ENCODE assay signal across 26 cellular contexts in the genomic region with DNA sequence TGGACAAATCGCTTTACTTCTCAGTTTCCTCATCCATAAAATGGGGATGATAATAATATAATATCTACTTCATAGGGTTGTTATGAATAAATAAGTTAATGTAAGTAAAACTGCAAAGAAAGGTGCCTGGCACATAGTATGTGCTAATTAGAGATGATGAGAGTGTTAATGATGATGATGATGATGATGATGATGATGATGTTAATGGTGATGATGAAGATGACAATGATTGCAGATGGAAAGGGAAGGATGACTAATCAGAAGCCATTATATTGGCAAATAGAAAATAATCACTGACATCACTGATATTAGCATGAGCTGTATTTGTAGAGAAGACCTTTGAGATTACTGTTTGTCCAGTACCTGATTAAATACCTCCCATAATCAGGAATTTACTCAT. TPM values are rescaled to one million over a fixed set of nuclear protein-coding genes. Genes with fewer than 3 reads are reported as not detected.
DNase-seq lines count a peak whose midpoint lies in the region; ATAC-seq, FAIRE-seq and TF ChIP-seq lines count a peak whose summit lies in the region.
"Had no signal": no experiment of that assay in that cellular context is flagged by ENCODE, and none has a peak within 500 bp of the region (broad histone marks: within the 10 kb centered on the region; RNA-seq: fewer than 3 reads in every experiment).

No MANE protein-coding gene starts in this region.

- BruUV-seq in HepG2 (replicated peaks; lab: Mats Ljungman, UMichigan) (no TSS peak), K562 (replicated peaks; lab: Mats Ljungman, UMichigan) (no TSS peak)

- peaks cover 38% of the 10 kb centered on the region for H3K4me1 ChIP-seq in HepG2 (ENCODE audit: insufficient read depth, low read length)
- H3K4me1 ChIP-seq in right lobe of liver, result no peaks in the 10 kb centered on the region
- H3K4me1 ChIP-seq in K562 (replicated peaks in 1 of 2; ENCODE audit: control insufficient read depth in 2 of 2, insufficient read depth in 2 of 2, low read length in 2 of 2), result peaks cover 6 to 16% of the 10 kb centered on the region in 2 experiments
- H3K4me1 ChIP-seq: BE2C, BLaER1 had no signal

- TF ChIP-seq CTCF in HepG2 (CRISPR knock-in tag; IDR thresholded peaks at IDR 0.05) (no peak), right lobe of liver (IDR thresholded peaks at IDR 0.05) (no peak), K562 (IDR thresholded peaks at IDR 0.05 in 2 of 3, conservative IDR thresholded peaks at IDR 0.05 in 1 of 3; ENCODE audit: insufficient read depth in 2 of 3, low read depth in 1 of 3, low read length in 3 of 3) (no peak)

- H3K27me3 ChIP-seq in HepG2 (ENCODE audit: control insufficient read depth in 1 of 2, insufficient read depth in 2 of 2, low read length in 2 of 2) (no peaks in the 10 kb centered on the region), right lobe of liver (no peaks in the 10 kb centered on the region), K562 (ENCODE audit: control insufficient read depth in 2 of 2, insufficient read depth in 2 of 2, low read length in 2 of 2) (no peaks in the 10 kb centered on the region)
- H3K27me3 ChIP-seq: BLaER1 had no signal

- H3K4me2 ChIP-seq in HepG2 (ENCODE audit: low read depth, low read length), result no peak overlapping the region
- no peak overlapping the region for H3K4me2 ChIP-seq in K562 (ENCODE audit: insufficient read depth, low read length)
- H3K4me2 ChIP-seq: BLaER1 had no signal

- CTCF ChIA-PET in HepG2 (lab: Yijun Ruan, JAX; ENCODE audit: low intra/inter-chr PET ratio, low total read pairs) (no interaction called here), K562 (lab: Yijun Ruan, JAX; ENCODE audit: low intra/inter-chr PET ratio) (no interaction called here)

- no peak for TF ChIP-seq POLR2A in HepG2 (IDR thresholded peaks at IDR 0.05; ENCODE audit: insufficient read depth in 1 of 2, low read depth in 2 of 2, low read length in 2 of 2)
- no peak for TF ChIP-seq POLR2A in right lobe of liver (IDR thresholded peaks at IDR 0.05)
- TF ChIP-seq POLR2A in K562 (conservative IDR thresholded peaks at IDR 0.05), result no peak

- no peak for FAIRE-seq in HepG2 (lab: Jason Lieb, UNC)
- no peak for FAIRE-seq in K562 (lab: Jason Lieb, UNC)
- FAIRE-seq: GM12878, GM12892, GM18507 had no signal

- WGBS in HepG2 (ENCODE audit: low lambda C conversion rate), result 98% methylated on average over 1 of the region's 1 CpG
- WGBS in right lobe of liver (ENCODE audit: insufficient coverage, low coverage, low lambda C conversion rate, missing lambda C conversion rate), result 100% methylated on average over 1 of the region's 1 CpG
- WGBS in K562 (ENCODE audit: insufficient coverage, low coverage, missing lambda C conversion rate), result 90% methylated on average over 1 of the region's 1 CpG

- POLR2A ChIA-PET in HepG2 (lab: Yijun Ruan, JAX) (no interaction called here), K562 (lab: Yijun Ruan, JAX) (interaction anchor here (1.1 to 1.3 kb wide), 2 partner anchors 9 to 240 kb away, joined by 3 read pairs; no protein-coding TSS in a partner anchor)

- H3K9me1 ChIP-seq in K562 (ENCODE audit: control insufficient read depth, insufficient read depth, low read length), result no peaks in the 10 kb centered on the region

- H3K9me3 ChIP-seq in HepG2 (ENCODE audit: low read length) (no peaks in the 10 kb centered on the region), right lobe of liver (no peaks in the 10 kb centered on the region), K562 (replicated peaks; ENCODE audit: control insufficient read depth, insufficient read depth, low read depth, low read length) (no peaks in the 10 kb centered on the region)
- H3K9me3 ChIP-seq: BE2C, BLaER1 had no signal

- H3K27ac ChIP-seq in HepG2 (ENCODE audit: extremely low read length, insufficient read depth, low read length) (no peak overlapping the region), right lobe of liver (no peak overlapping the region), K562 (ENCODE audit: extremely low read depth, low read depth, low read length) (no peak overlapping the region)
- H3K27ac ChIP-seq: 22Rv1, BLaER1 had no signal

- in situ Hi-C loops in HepG2 (cut with HindIII; ENCODE audit: extremely low pct_ligation_motif_present, low pct_unique_long_range_greater_than_20kb) (loop anchor here (5.0 kb wide), 1 partner anchor 407 kb away; no protein-coding TSS in a partner anchor), K562 (cut with MboI) (loop anchor here (5.0 to 10.0 kb wide), 2 partner anchors 377 to 410 kb away; no protein-coding TSS in a partner anchor)

- no peak overlapping the region for H3K4me3 ChIP-seq in HepG2 (replicated peaks in 1 of 3; ENCODE audit: insufficient read depth in 1 of 3, low read depth in 2 of 3, low read length in 3 of 3)
- no peak overlapping the region for H3K4me3 ChIP-seq in right lobe of liver
- H3K4me3 ChIP-seq in K562, result no peak overlapping the region
- H3K4me3 ChIP-seq: BLaER1, GM12878 had no signal

- H2AFZ ChIP-seq in HepG2 (ENCODE audit: low read length), result no peak overlapping the region
- no peak overlapping the region for H2AFZ ChIP-seq in K562 (ENCODE audit: low read depth, low read length)

- H3K9ac ChIP-seq in HepG2 (ENCODE audit: insufficient read depth, low read depth, low read length) (no peak overlapping the region), K562 (ENCODE audit: insufficient read depth in 1 of 2, low read depth in 2 of 2, low read length in 2 of 2) (no peak overlapping the region)
- H3K9ac ChIP-seq: BLaER1 had no signal

- TF ChIP-seq RAD21 in HepG2 (CRISPR knock-in tag; IDR thresholded peaks at IDR 0.05) (no peak), K562 (CRISPR knock-in tag; conservative IDR thresholded peaks at IDR 0.05 in 1 of 2, IDR thresholded peaks at IDR 0.05 in 1 of 2) (no peak)

- H3K36me3 ChIP-seq in HepG2 (replicated peaks in 1 of 2; ENCODE audit: control insufficient read depth in 1 of 2, insufficient read depth in 2 of 2, low read length in 2 of 2) (no peaks in the 10 kb centered on the region), right lobe of liver (no peaks in the 10 kb centered on the region), K562 (ENCODE audit: control insufficient read depth, insufficient read depth, low read length) (no peaks in the 10 kb centered on the region; the same call in 2 of the 3 replicates)
- H3K36me3 ChIP-seq: BE2C, BLaER1 had no signal

- TF ChIP-seq EP300 in HepG2 (IDR thresholded peaks at IDR 0.05; ENCODE audit: low read depth in 2 of 2, low read length in 2 of 2), result no peak
- no peak for TF ChIP-seq EP300 in HepG2 (CRISPR knock-in tag; IDR thresholded peaks at IDR 0.05; ENCODE audit: borderline replicate concordance)
- no peak for TF ChIP-seq EP300 in K562 (IDR thresholded peaks at IDR 0.05; ENCODE audit: low read length)

- intact Hi-C loops in HepG2 (cut with micrococcal nuclease; ENCODE audit: unreplicated experiment) (no loop called here), right lobe of liver (cut with DNase I) (loop anchor here in 1 of 2 donors (5.0 kb wide), 1 partner anchor 417 kb away; no protein-coding TSS in a partner anchor), K562 (cut with micrococcal nuclease) (loop anchor here (5.0 kb wide), 3 partner anchors 62 to 108 kb away; no protein-coding TSS in a partner anchor)

- ATAC-seq in HepG2 (no peak), right lobe of liver (no peak), K562 (no peak), GM21526 (IDR thresholded peaks at IDR 0.05; ENCODE audit: low FRiP score, unreplicated experiment) (no peak)
- ATAC-seq: GM12878 had no signal

- H4K20me1 ChIP-seq in HepG2 (ENCODE audit: insufficient read depth, low read length) (no peaks in the 10 kb centered on the region), K562 (replicated peaks; ENCODE audit: control insufficient read depth, insufficient read depth, low read length) (no peaks in the 10 kb centered on the region)
- H4K20me1 ChIP-seq: BLaER1 had no signal

- no peak for DNase-seq in HepG2 (ENCODE audit: low spot score)
- DNase-seq in right lobe of liver, result no peak
- no peak for DNase-seq in K562 (ENCODE audit: extremely low read depth in 1 of 4, low spot score in 3 of 4)
- DNase-seq: ACHN; BE2C; C1 segment of cervical spinal cord; CD4-positive, alpha-beta memory T cell; CD4-positive, CD25-positive, alpha-beta regulatory T cell; CD8-positive, alpha-beta memory T cell; COR-L47; DMS 273 treated with DMSO at 0.1 percent for 48 hours; DMS153; DMS53; DMS79; DND-41; EL; GDM1 had no signal

- H3K79me2 ChIP-seq in HepG2 (ENCODE audit: insufficient read depth, low read length), result no peaks in the 10 kb centered on the region
- no peaks in the 10 kb centered on the region for H3K79me2 ChIP-seq in K562 (ENCODE audit: control insufficient read depth, insufficient read depth, low read length)

RNA-seq across cellular contexts. Expression of a gene that starts 20.6 kb away (rescaled TPM):
- total RNA-seq in HepG2 (2016; rRNA removed; fragmentation: Illumina TruSeq; extraction: Trizol) (39.1 and 51.0 TPM in 2 replicates), right lobe of liver (1 to 10 TPM; 4.7 to 9.0 (median 6.2) TPM), K562 (2014; rRNA removed) (52.9 and 62.7 TPM in 2 replicates), K562 (2014; rRNA removed; fragmentation: Illumina TruSeq; extraction: Trizol) (59.4 and 60.9 TPM in 2 replicates), K562 (2015; rRNA removed; fragmentation: Illumina TruSeq; extraction: Trizol) (52.4 and 60.8 TPM in 2 replicates), K562 (2021) (54.1 and 54.9 TPM in 2 replicates)
- total RNA-seq in HepG2 (2016; cell fraction: cytosol; rRNA removed; fragmentation: Illumina TruSeq; extraction: Trizol; ENCODE audit: low read depth), result 7.8 and 8.9 TPM in 2 replicates
- total RNA-seq in HepG2 (2016; cell fraction: insoluble cytoplasmic fraction; rRNA removed; fragmentation: Illumina TruSeq; extraction: Trizol), result 38.6 and 49.9 TPM in 2 replicates
- 18.7 and 20.4 TPM in 2 replicates for total RNA-seq in HepG2 (2016; cell fraction: membrane; rRNA removed; fragmentation: Illumina TruSeq; extraction: Trizol)
- 31.8 and 32.5 TPM in 2 replicates for total RNA-seq in HepG2 (2016; cell fraction: nucleus; rRNA removed; fragmentation: Illumina TruSeq; extraction: Trizol)
- polyA plus RNA-seq in HepG2 (2011; rRNA removed) (12.7 and 14.7 TPM in 2 replicates), K562 (2011; rRNA removed) (52.1 and 78.1 TPM in 2 replicates), K562 (2014; fragmentation: Illumina TruSeq; extraction: Trizol) (44.5 and 54.9 TPM in 2 replicates), K562 (2014; fragmentation: Nextera tagmentation; extraction: Ambion mirVana) (100 to 1,000 TPM; 120 to 148 TPM), K562 (2014; rRNA removed) (54.4 and 69.3 TPM in 2 replicates)
- 8.2 and 9.1 TPM in 2 replicates for polyA plus RNA-seq in HepG2 (2011; cell fraction: cytosol; rRNA removed)
- polyA plus RNA-seq in HepG2 (2011; cell fraction: nucleus; rRNA removed), result 5.8 and 9.0 TPM in 2 replicates
- polyA plus RNA-seq in HepG2 (2012), result 16.0 and 16.1 TPM in 2 replicates
- polyA plus RNA-seq in HepG2 (2016; cell fraction: cytosol; fragmentation: Illumina TruSeq; extraction: Trizol; ENCODE audit: low read depth), result 4.6 and 7.2 TPM in 2 replicates
- 45.0 and 45.2 TPM in 2 replicates for polyA plus RNA-seq in HepG2 (2016; cell fraction: insoluble cytoplasmic fraction; fragmentation: Illumina TruSeq; extraction: Trizol; ENCODE audit: low read depth)
- 11.8 and 12.5 TPM in 2 replicates for polyA plus RNA-seq in HepG2 (2016; cell fraction: membrane; fragmentation: Illumina TruSeq; extraction: Trizol; ENCODE audit: low read depth)
- polyA plus RNA-seq in HepG2 (2016; cell fraction: nucleus; fragmentation: Illumina TruSeq; extraction: Trizol; ENCODE audit: insufficient read depth, low read depth), result 25.0 and 26.1 TPM in 2 replicates
- polyA minus RNA-seq in HepG2 (2011; rRNA and poly(A)+ RNA removed; ENCODE audit: low replicate concordance), result 26.5 and 78.8 TPM in 2 replicates
- 10.0 and 10.5 TPM in 2 replicates for polyA minus RNA-seq in HepG2 (2011; cell fraction: cytosol; rRNA and poly(A)+ RNA removed)
- polyA minus RNA-seq in HepG2 (2011; cell fraction: nucleus; rRNA and poly(A)+ RNA removed), result 39.3 and 40.9 TPM in 2 replicates
- 75.3 and 78.4 TPM in 2 replicates for total RNA-seq in K562 (2011; cell fraction: chromatin; rRNA removed; ENCODE audit: low replicate concordance)
- total RNA-seq in K562 (2011; cell fraction: nucleolus; rRNA removed), result 50.4 and 59.2 TPM in 2 replicates
- 51.7 and 52.6 TPM in 2 replicates for total RNA-seq in K562 (2011; cell fraction: nucleoplasm; rRNA removed)
- 22.0 and 25.7 TPM in 2 replicates for polyA plus RNA-seq in K562 (2011; cell fraction: cytosol; rRNA removed)
- polyA plus RNA-seq in K562 (2011; cell fraction: nucleus; rRNA removed), result 28.3 and 30.4 TPM in 2 replicates
- polyA plus RNA-seq in K562 (2012), result 33.4 and 56.4 TPM in 2 replicates
- 59.4 and 68.8 TPM in 2 replicates for polyA minus RNA-seq in K562 (2011; rRNA and poly(A)+ RNA removed)
- polyA minus RNA-seq in K562 (2011; cell fraction: cytosol; rRNA and poly(A)+ RNA removed), result 30.7 and 38.0 TPM in 2 replicates
- 52.6 and 58.6 TPM in 2 replicates for polyA minus RNA-seq in K562 (2011; cell fraction: nucleus; rRNA and poly(A)+ RNA removed)

RNA-seq across cellular contexts. Expression of a gene that starts 20.8 kb away (rescaled TPM):
- 78.4 and 114 TPM in 2 replicates for total RNA-seq in HepG2 (2016; rRNA removed; fragmentation: Illumina TruSeq; extraction: Trizol)
- 37.2 and 44.7 TPM in 2 replicates for total RNA-seq in HepG2 (2016; cell fraction: cytosol; rRNA removed; fragmentation: Illumina TruSeq; extraction: Trizol; ENCODE audit: low read depth)
- 77.5 and 119 TPM in 2 replicates for total RNA-seq in HepG2 (2016; cell fraction: insoluble cytoplasmic fraction; rRNA removed; fragmentation: Illumina TruSeq; extraction: Trizol)
- total RNA-seq in HepG2 (2016; cell fraction: membrane; rRNA removed; fragmentation: Illumina TruSeq; extraction: Trizol), result 39.2 and 47.0 TPM in 2 replicates
- 40.6 and 42.7 TPM in 2 replicates for total RNA-seq in HepG2 (2016; cell fraction: nucleus; rRNA removed; fragmentation: Illumina TruSeq; extraction: Trizol)
- polyA plus RNA-seq in HepG2 (2011; rRNA removed), result 16.4 and 23.6 TPM in 2 replicates
- 8.1 and 14.1 TPM in 2 replicates for polyA plus RNA-seq in HepG2 (2011; cell fraction: cytosol; rRNA removed)
- polyA plus RNA-seq in HepG2 (2011; cell fraction: nucleus; rRNA removed), result 5.4 and 10.2 TPM in 2 replicates
- polyA plus RNA-seq in HepG2 (2012), result 18.8 and 26.8 TPM in 2 replicates
- polyA plus RNA-seq in HepG2 (2016; cell fraction: cytosol; fragmentation: Illumina TruSeq; extraction: Trizol; ENCODE audit: low read depth), result 5.7 and 6.5 TPM in 2 replicates
- polyA plus RNA-seq in HepG2 (2016; cell fraction: insoluble cytoplasmic fraction; fragmentation: Illumina TruSeq; extraction: Trizol; ENCODE audit: low read depth), result 114 and 121 TPM in 2 replicates
- 7.8 and 9.8 TPM in 2 replicates for polyA plus RNA-seq in HepG2 (2016; cell fraction: membrane; fragmentation: Illumina TruSeq; extraction: Trizol; ENCODE audit: low read depth)
- 73.3 and 78.2 TPM in 2 replicates for polyA plus RNA-seq in HepG2 (2016; cell fraction: nucleus; fragmentation: Illumina TruSeq; extraction: Trizol; ENCODE audit: insufficient read depth, low read depth)
- polyA minus RNA-seq in HepG2 (2011; rRNA and poly(A)+ RNA removed; ENCODE audit: low replicate concordance), result 2.7 and 18.5 TPM in 2 replicates
- 17.8 TPM in 2 replicates for polyA minus RNA-seq in HepG2 (2011; cell fraction: cytosol; rRNA and poly(A)+ RNA removed)
- 23.3 and 25.5 TPM in 2 replicates for polyA minus RNA-seq in HepG2 (2011; cell fraction: nucleus; rRNA and poly(A)+ RNA removed)
- 1 to 10 TPM; 4.9 to 9.4 (median 8.1) TPM for total RNA-seq in right lobe of liver
- total RNA-seq in K562 (2011; cell fraction: chromatin; rRNA removed; ENCODE audit: low replicate concordance), result 40.7 and 142 TPM in 2 replicates
- 26.7 and 34.7 TPM in 2 replicates for total RNA-seq in K562 (2011; cell fraction: nucleolus; rRNA removed)
- 60.4 and 72.4 TPM in 2 replicates for total RNA-seq in K562 (2011; cell fraction: nucleoplasm; rRNA removed)
- total RNA-seq in K562 (2014; rRNA removed), result 118 and 119 TPM in 2 replicates
- total RNA-seq in K562 (2014; rRNA removed; fragmentation: Illumina TruSeq; extraction: Trizol), result 159 and 166 TPM in 2 replicates
- total RNA-seq in K562 (2015; rRNA removed; fragmentation: Illumina TruSeq; extraction: Trizol), result 156 and 169 TPM in 2 replicates
- total RNA-seq in K562 (2021), result 115 and 119 TPM in 2 replicates
- polyA plus RNA-seq in K562 (2011; rRNA removed), result 112 and 161 TPM in 2 replicates
- polyA plus RNA-seq in K562 (2011; cell fraction: cytosol; rRNA removed), result 17.1 and 48.8 TPM in 2 replicates
- polyA plus RNA-seq in K562 (2011; cell fraction: nucleus; rRNA removed), result 26.1 and 46.6 TPM in 2 replicates
- polyA plus RNA-seq in K562 (2012), result 59.1 and 82.5 TPM in 2 replicates
- polyA plus RNA-seq in K562 (2014; fragmentation: Illumina TruSeq; extraction: Trizol), result 142 and 193 TPM in 2 replicates
- 100 to 1,000 TPM; 125 to 157 TPM for polyA plus RNA-seq in K562 (2014; fragmentation: Nextera tagmentation; extraction: Ambion mirVana)
- 161 and 170 TPM in 2 replicates for polyA plus RNA-seq in K562 (2014; rRNA removed)
- 104 and 106 TPM in 2 replicates for polyA minus RNA-seq in K562 (2011; rRNA and poly(A)+ RNA removed)
- 40.9 and 62.6 TPM in 2 replicates for polyA minus RNA-seq in K562 (2011; cell fraction: cytosol; rRNA and poly(A)+ RNA removed)
- polyA minus RNA-seq in K562 (2011; cell fraction: nucleus; rRNA and poly(A)+ RNA removed), result 34.1 and 61.0 TPM in 2 replicates

RNA-seq across cellular contexts. Expression of a gene that starts 34.6 kb away (rescaled TPM):
- 41.6 and 46.4 TPM in 2 replicates for total RNA-seq in HepG2 (2016; rRNA removed; fragmentation: Illumina TruSeq; extraction: Trizol)
- 20.3 and 22.3 TPM in 2 replicates for total RNA-seq in HepG2 (2016; cell fraction: cytosol; rRNA removed; fragmentation: Illumina TruSeq; extraction: Trizol; ENCODE audit: low read depth)
- total RNA-seq in HepG2 (2016; cell fraction: insoluble cytoplasmic fraction; rRNA removed; fragmentation: Illumina TruSeq; extraction: Trizol), result 44.0 and 45.9 TPM in 2 replicates
- total RNA-seq in HepG2 (2016; cell fraction: membrane; rRNA removed; fragmentation: Illumina TruSeq; extraction: Trizol), result 37.1 and 46.9 TPM in 2 replicates
- total RNA-seq in HepG2 (2016; cell fraction: nucleus; rRNA removed; fragmentation: Illumina TruSeq; extraction: Trizol), result 32.8 and 33.1 TPM in 2 replicates
- polyA plus RNA-seq in HepG2 (2011; rRNA removed), result 8.0 and 10.9 TPM in 2 replicates
- 4.4 and 7.0 TPM in 2 replicates for polyA plus RNA-seq in HepG2 (2011; cell fraction: cytosol; rRNA removed)
- polyA plus RNA-seq in HepG2 (2011; cell fraction: nucleus; rRNA removed), result 6.7 and 8.1 TPM in 2 replicates
- 28.3 and 30.1 TPM in 2 replicates for polyA plus RNA-seq in HepG2 (2012)
- 20.4 and 21.1 TPM in 2 replicates for polyA plus RNA-seq in HepG2 (2016; cell fraction: cytosol; fragmentation: Illumina TruSeq; extraction: Trizol; ENCODE audit: low read depth)
- 48.5 and 53.9 TPM in 2 replicates for polyA plus RNA-seq in HepG2 (2016; cell fraction: insoluble cytoplasmic fraction; fragmentation: Illumina TruSeq; extraction: Trizol; ENCODE audit: low read depth)
- 31.1 and 31.6 TPM in 2 replicates for polyA plus RNA-seq in HepG2 (2016; cell fraction: membrane; fragmentation: Illumina TruSeq; extraction: Trizol; ENCODE audit: low read depth)
- 36.8 and 38.2 TPM in 2 replicates for polyA plus RNA-seq in HepG2 (2016; cell fraction: nucleus; fragmentation: Illumina TruSeq; extraction: Trizol; ENCODE audit: insufficient read depth, low read depth)
- 8.8 and 29.7 TPM in 2 replicates for polyA minus RNA-seq in HepG2 (2011; rRNA and poly(A)+ RNA removed; ENCODE audit: low replicate concordance)
- 11.5 and 11.8 TPM in 2 replicates for polyA minus RNA-seq in HepG2 (2011; cell fraction: cytosol; rRNA and poly(A)+ RNA removed)
- 39.3 and 44.4 TPM in 2 replicates for polyA minus RNA-seq in HepG2 (2011; cell fraction: nucleus; rRNA and poly(A)+ RNA removed)
- 10 to 100 TPM; 13.3 to 23.9 (median 20.2) TPM for total RNA-seq in right lobe of liver
- 39.8 and 116 TPM in 2 replicates for total RNA-seq in K562 (2011; cell fraction: chromatin; rRNA removed; ENCODE audit: low replicate concordance)
- total RNA-seq in K562 (2011; cell fraction: nucleolus; rRNA removed), result 17.7 and 25.3 TPM in 2 replicates
- total RNA-seq in K562 (2011; cell fraction: nucleoplasm; rRNA removed), result 46.5 and 68.7 TPM in 2 replicates
- 77.5 and 83.3 TPM in 2 replicates for total RNA-seq in K562 (2014; rRNA removed)
- total RNA-seq in K562 (2014; rRNA removed; fragmentation: Illumina TruSeq; extraction: Trizol), result 104 and 118 TPM in 2 replicates
- total RNA-seq in K562 (2015; rRNA removed; fragmentation: Illumina TruSeq; extraction: Trizol), result 98.0 and 102 TPM in 2 replicates
- 66.3 and 70.7 TPM in 2 replicates for total RNA-seq in K562 (2021)
- 32.2 and 58.5 TPM in 2 replicates for polyA plus RNA-seq in K562 (2011; rRNA removed)
- 7.0 and 12.1 TPM in 2 replicates for polyA plus RNA-seq in K562 (2011; cell fraction: cytosol; rRNA removed)
- polyA plus RNA-seq in K562 (2011; cell fraction: nucleus; rRNA removed), result 19.7 and 23.1 TPM in 2 replicates
- polyA plus RNA-seq in K562 (2012), result 51.5 and 71.1 TPM in 2 replicates
- 86.5 and 105 TPM in 2 replicates for polyA plus RNA-seq in K562 (2014; fragmentation: Illumina TruSeq; extraction: Trizol)
- 10 to 100 TPM; 26.6 to 29.7 TPM for polyA plus RNA-seq in K562 (2014; fragmentation: Nextera tagmentation; extraction: Ambion mirVana)
- polyA plus RNA-seq in K562 (2014; rRNA removed), result 54.9 and 63.9 TPM in 2 replicates
- 80.9 and 97.2 TPM in 2 replicates for polyA minus RNA-seq in K562 (2011; rRNA and poly(A)+ RNA removed)
- polyA minus RNA-seq in K562 (2011; cell fraction: cytosol; rRNA and poly(A)+ RNA removed), result 25.2 and 31.1 TPM in 2 replicates
- 20.7 and 45.9 TPM in 2 replicates for polyA minus RNA-seq in K562 (2011; cell fraction: nucleus; rRNA and poly(A)+ RNA removed)

RNA-seq across cellular contexts. Expression of a gene that starts 55.8 kb away (rescaled TPM):
- total RNA-seq in HepG2 (2016; rRNA removed; fragmentation: Illumina TruSeq; extraction: Trizol), result 1.1 and 1.4 TPM in 2 replicates
- 0.62 and 1.3 TPM in 2 replicates for total RNA-seq in HepG2 (2016; cell fraction: cytosol; rRNA removed; fragmentation: Illumina TruSeq; extraction: Trizol; ENCODE audit: low read depth)
- total RNA-seq in HepG2 (2016; cell fraction: insoluble cytoplasmic fraction; rRNA removed; fragmentation: Illumina TruSeq; extraction: Trizol), result 0.80 and 1.2 TPM in 2 replicates
- 0.83 and 1.00 TPM in 2 replicates for total RNA-seq in HepG2 (2016; cell fraction: membrane; rRNA removed; fragmentation: Illumina TruSeq; extraction: Trizol)
- 1.2 and 2.1 TPM in 2 replicates for total RNA-seq in HepG2 (2016; cell fraction: nucleus; rRNA removed; fragmentation: Illumina TruSeq; extraction: Trizol)
- polyA plus RNA-seq in HepG2 (2011; rRNA removed), result 0.37 and 0.54 TPM in 2 replicates
- 0.15 and 0.39 TPM in 2 replicates for polyA plus RNA-seq in HepG2 (2011; cell fraction: cytosol; rRNA removed)
- polyA plus RNA-seq in HepG2 (2011; cell fraction: nucleus; rRNA removed), result 0.66 and 1.9 TPM in 2 replicates
- 0.44 and 0.87 TPM in 2 replicates for polyA plus RNA-seq in HepG2 (2012)
- polyA plus RNA-seq in HepG2 (2016; cell fraction: cytosol; fragmentation: Illumina TruSeq; extraction: Trizol; ENCODE audit: low read depth), result 0.14 and 0.18 TPM in 2 replicates
- 0.46 and 0.47 TPM in 2 replicates for polyA plus RNA-seq in HepG2 (2016; cell fraction: insoluble cytoplasmic fraction; fragmentation: Illumina TruSeq; extraction: Trizol; ENCODE audit: low read depth)
- 0.57 and 0.65 TPM in 2 replicates for polyA plus RNA-seq in HepG2 (2016; cell fraction: membrane; fragmentation: Illumina TruSeq; extraction: Trizol; ENCODE audit: low read depth)
- polyA plus RNA-seq in HepG2 (2016; cell fraction: nucleus; fragmentation: Illumina TruSeq; extraction: Trizol; ENCODE audit: insufficient read depth, low read depth), result 1.2 and 2.8 TPM in 2 replicates
- 0.26 TPM in 1 of 2 replicates, not detected in the other for polyA minus RNA-seq in HepG2 (2011; rRNA and poly(A)+ RNA removed; ENCODE audit: low replicate concordance)
- not detected in 2 replicates for polyA minus RNA-seq in HepG2 (2011; cell fraction: cytosol; rRNA and poly(A)+ RNA removed)
- polyA minus RNA-seq in HepG2 (2011; cell fraction: nucleus; rRNA and poly(A)+ RNA removed), result 1.2 and 1.5 TPM in 2 replicates
- under 1 TPM in 2 of 6 experiments, not detected in 4; 0.15 to 0.51 TPM for total RNA-seq in right lobe of liver
- 0.32 and 0.53 TPM in 2 replicates for total RNA-seq in K562 (2011; cell fraction: chromatin; rRNA removed; ENCODE audit: low replicate concordance)
- total RNA-seq in K562 (2011; cell fraction: nucleolus; rRNA removed), result 0.13 TPM in 1 of 2 replicates, not detected in the other
- total RNA-seq in K562 (2011; cell fraction: nucleoplasm; rRNA removed), result 0.15 and 0.23 TPM in 2 replicates
- total RNA-seq in K562 (2014; rRNA removed), result not detected in 2 replicates
- 0.07 TPM in 1 of 2 replicates, not detected in the other for total RNA-seq in K562 (2014; rRNA removed; fragmentation: Illumina TruSeq; extraction: Trizol)
- total RNA-seq in K562 (2015; rRNA removed; fragmentation: Illumina TruSeq; extraction: Trizol), result 0.04 and 0.15 TPM in 2 replicates
- total RNA-seq in K562 (2021), result 0.11 and 0.27 TPM in 2 replicates
- polyA plus RNA-seq in K562 (2011; rRNA removed), result 0.14 and 0.39 TPM in 2 replicates
- 0.03 TPM in 2 replicates for polyA plus RNA-seq in K562 (2011; cell fraction: cytosol; rRNA removed)
- 0.36 and 0.60 TPM in 2 replicates for polyA plus RNA-seq in K562 (2011; cell fraction: nucleus; rRNA removed)
- polyA plus RNA-seq in K562 (2012), result 0.18 and 0.32 TPM in 2 replicates
- 0.15 and 0.18 TPM in 2 replicates for polyA plus RNA-seq in K562 (2014; fragmentation: Illumina TruSeq; extraction: Trizol)
- under 1 TPM in 1 of 2 experiments, not detected in 1; 0.32 TPM for polyA plus RNA-seq in K562 (2014; fragmentation: Nextera tagmentation; extraction: Ambion mirVana)
- 0.03 and 0.19 TPM in 2 replicates for polyA plus RNA-seq in K562 (2014; rRNA removed)
- polyA minus RNA-seq in K562 (2011; rRNA and poly(A)+ RNA removed), result 0.21 TPM in 1 of 2 replicates, not detected in the other
- not detected in 2 replicates for polyA minus RNA-seq in K562 (2011; cell fraction: cytosol; rRNA and poly(A)+ RNA removed)
- polyA minus RNA-seq in K562 (2011; cell fraction: nucleus; rRNA and poly(A)+ RNA removed), result 0.13 TPM in 1 of 2 replicates, not detected in the other
- total RNA-seq: A172; CD4-positive, CD25-positive, alpha-beta regulatory T cell; G401 had no signal
- polyA plus RNA-seq: CD14-positive monocyte; CD4-positive, alpha-beta memory T cell; CD4-positive, CD25-positive, alpha-beta regulatory T cell; CD8-positive, alpha-beta memory T cell; GM12878 had no signal
